Comparison of ENCODE assay signal across 8 cellular contexts in the genomic region with DNA sequence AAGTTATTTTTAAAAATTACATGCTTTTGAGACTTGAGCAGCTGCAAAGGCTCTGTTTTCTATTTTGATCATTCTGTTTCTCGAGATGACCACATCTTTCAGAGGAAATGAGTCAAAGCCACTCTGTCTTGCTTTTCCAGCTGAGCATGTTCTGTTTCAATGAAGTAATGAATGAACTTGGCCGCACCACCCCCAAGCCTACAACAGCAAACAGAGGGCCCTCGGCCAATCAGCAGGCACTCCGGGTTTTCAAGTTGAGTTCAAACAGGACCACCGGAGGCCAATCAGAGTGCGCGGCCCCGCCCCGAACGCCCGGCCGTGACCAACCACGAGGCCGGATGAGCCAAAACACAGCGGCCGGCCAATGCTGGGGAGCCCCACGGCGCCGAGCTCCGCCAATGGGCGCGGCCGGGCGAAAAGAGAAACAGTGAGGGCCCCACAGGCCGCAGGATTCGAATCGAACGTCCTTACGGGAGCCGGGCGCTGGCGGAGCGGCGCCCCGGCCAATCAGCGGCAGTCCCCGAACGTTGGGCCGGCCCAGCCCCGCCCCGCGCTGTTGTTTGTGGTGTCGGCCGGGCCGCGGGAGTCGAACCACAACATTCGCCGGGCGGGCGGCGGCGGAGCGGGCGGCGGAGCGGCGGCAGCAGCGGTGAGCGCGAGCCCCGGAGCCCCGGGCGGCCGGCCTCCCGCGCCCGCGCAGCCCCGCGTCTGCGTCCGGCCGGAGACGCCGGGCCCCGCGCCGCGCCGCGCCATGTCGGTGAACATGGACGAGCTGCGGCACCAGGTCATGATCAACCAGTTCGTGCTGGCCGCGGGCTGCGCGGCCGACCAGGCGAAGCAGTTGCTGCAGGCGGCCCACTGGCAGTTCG. TPM values are rescaled to one million over a fixed set of nuclear protein-coding genes. Genes with fewer than 3 reads are reported as not detected.
DNase-seq lines count a peak whose midpoint lies in the region; ATAC-seq and TF ChIP-seq lines count a peak whose summit lies in the region.

A gene (plus strand): TSS at position 594 of the 869 bp plus-strand sequence. CDS start 158 bp downstream, at position 752.

- H3K27ac ChIP-seq in C4-2B, result peak within 1 kb of the TSS; percentile 82
- peak within 1 kb of the TSS; percentile 90 to 93 for H3K27ac ChIP-seq in left lung

- intact Hi-C loops in dendritic cell treated with granulocyte-macrophage colony-stimulating factor and Interleukin-4, amounts not matched to agents 40 ng/mL and 50 ng/mL, for 4 days (cut with micrococcal nuclease), result no loop called here
- intact Hi-C loops in left lung (cut with DNase I), result no loop called here

- peaks cover 26% of the 10 kb centered on the region for H3K36me3 Mint-ChIP-seq in dendritic cell treated with granulocyte-macrophage colony-stimulating factor and Interleukin-4, amounts not matched to agents 40 ng/mL and 50 ng/mL, for 4 days (ENCODE audit: low read depth)

- ATAC-seq in GM19395 (IDR thresholded peaks at IDR 0.05; ENCODE audit: unreplicated experiment) (peak; percentile 71), HG03565 (IDR thresholded peaks at IDR 0.05; ENCODE audit: unreplicated experiment) (peak; percentile 59), left lung (peak; percentile 92)

- DNase-seq in NCI-H774 (lab: John Stamatoyannopoulos, UW) (peak; percentile 100), left lung (peak; percentile 98 to 99)
- DNase-seq in activated CD4-positive, alpha-beta T cell treated with anti-CD3 and anti-CD28 coated beads, Interleukin-2, amount 50 U/mL, for 4 hours, result peak; percentile 97 to 98
- peak; percentile 97 to 98 for DNase-seq in stimulated activated CD4-positive, alpha-beta T cell treated with anti-CD3 and anti-CD28 coated beads, Interleukin-2, amount 100 ng/mL, for 48 hours

- H3K36me3 ChIP-seq in left lung, result peaks cover 0 to 10% of the 10 kb centered on the region in 2 donors

- H3K4me1 Mint-ChIP-seq in dendritic cell treated with granulocyte-macrophage colony-stimulating factor and Interleukin-4, amounts not matched to agents 40 ng/mL and 50 ng/mL, for 4 days (ENCODE audit: low read depth), result peaks cover 65% of the 10 kb centered on the region

- no peaks in the 10 kb centered on the region for H3K9me3 ChIP-seq in left lung

- H3K4me3 Mint-ChIP-seq in dendritic cell treated with granulocyte-macrophage colony-stimulating factor and Interleukin-4, amounts not matched to agents 40 ng/mL and 50 ng/mL, for 4 days, result peak within 1 kb of the TSS; percentile 92

- H3K27me3 Mint-ChIP-seq in dendritic cell treated with granulocyte-macrophage colony-stimulating factor and Interleukin-4, amounts not matched to agents 40 ng/mL and 50 ng/mL, for 4 days, result no peaks in the 10 kb centered on the region

- no peak for TF ChIP-seq CTCF in C4-2B (conservative IDR thresholded peaks at IDR 0.05)
- TF ChIP-seq CTCF in left lung (IDR thresholded peaks at IDR 0.05), result peak in 1 of 2 donors; percentile 26

- no peaks in the 10 kb centered on the region for H3K9me3 Mint-ChIP-seq in dendritic cell treated with granulocyte-macrophage colony-stimulating factor and Interleukin-4, amounts not matched to agents 40 ng/mL and 50 ng/mL, for 4 days

- H3K4me3 ChIP-seq in left lung, result peak within 1 kb of the TSS; percentile 82 to 88

- H3K4me1 ChIP-seq in left lung, result peaks cover 42 to 82% of the 10 kb centered on the region in 2 donors

- H3K27me3 ChIP-seq in left lung, result no peaks in the 10 kb centered on the region

- H3K27ac Mint-ChIP-seq in dendritic cell treated with granulocyte-macrophage colony-stimulating factor and Interleukin-4, amounts not matched to agents 40 ng/mL and 50 ng/mL, for 4 days, result peak within 1 kb of the TSS; percentile 96

RNA-seq across cellular contexts. Expression of the gene that starts here (rescaled TPM):
- 10 to 100 TPM; 45.7 to 52.7 TPM for total RNA-seq in left lung

Comparison
In these comparisons a context has a peak if more than half of its experiments do, and no peak if none do; other contexts are left out.
1. Peak in every context shown above with its lines: DNase-seq, ATAC-seq, H3K4me3 ChIP-seq and H3K27ac ChIP-seq.